In genomic region chr12:107631715-107632114, GRCh38 we compare ENCODE assay signal across 21 cellular contexts. TPM values are rescaled to one million over a fixed set of nuclear protein-coding genes. Genes with fewer than 3 reads are reported as not detected.
DNase-seq lines count a peak whose midpoint lies in the region; ATAC-seq and TF ChIP-seq lines count a peak whose summit lies in the region.
"Had no signal": no experiment of that assay in that cellular context is flagged by ENCODE, and none has a peak within 500 bp of the region (broad histone marks: within the 10 kb centered on the region; RNA-seq: fewer than 3 reads in every experiment).

No MANE protein-coding gene starts in this region.

- no peak overlapping the region for H2AK5ac ChIP-seq in mesendoderm (ENCODE audit: low read length)

- no peak overlapping the region for H2BK5ac ChIP-seq in mesendoderm (ENCODE audit: low read length)

- H3K27me3 Mint-ChIP-seq in Caco-2 (ENCODE audit: insufficient read depth, unreplicated experiment) = no peaks in the 10 kb centered on the region
- no peaks in the 10 kb centered on the region for H3K27me3 Mint-ChIP-seq in activated CD4-positive, alpha-beta memory T cell treated with anti-CD3 and anti-CD28 coated beads for 36 hours
- H3K27me3 Mint-ChIP-seq: CD4-positive, alpha-beta T cell had no signal

- no peak overlapping the region for H2BK15ac ChIP-seq in mesendoderm (replicated peaks; ENCODE audit: low read depth)

- H3K56ac ChIP-seq in mesendoderm (ENCODE audit: low read length) = no peak overlapping the region

- POLR2A ChIA-PET in Caco-2 (lab: Charles Lee) (no interaction called here), PC-9 (lab: Charles Lee; ENCODE audit: unreplicated experiment) (no interaction called here)
- POLR2A ChIA-PET in activated CD4-positive, alpha-beta memory T cell treated with anti-CD3 and anti-CD28 coated beads for 36 hours (lab: Charles Lee) = no interaction called here

- H4K5ac ChIP-seq in mesendoderm (ENCODE audit: low read length) = no peak overlapping the region

- peaks cover 10% of the 10 kb centered on the region for H3K36me3 Mint-ChIP-seq in Caco-2 (ENCODE audit: insufficient read depth, unreplicated experiment)
- peaks cover 2% of the 10 kb centered on the region for H3K36me3 Mint-ChIP-seq in activated CD4-positive, alpha-beta memory T cell treated with anti-CD3 and anti-CD28 coated beads for 36 hours

- no peak overlapping the region for H3K18ac ChIP-seq in mesendoderm (ENCODE audit: low read length)

- H3K9me2 ChIP-seq in PC-9 (ENCODE audit: insufficient read depth) = no peaks in the 10 kb centered on the region

- no peaks in the 10 kb centered on the region for H3K79me2 ChIP-seq in PC-9 (ENCODE audit: low read depth)
- H3K79me2 ChIP-seq in mesendoderm (ENCODE audit: control insufficient read depth, insufficient read depth, low read length) = no peaks in the 10 kb centered on the region

- peak overlapping the region; percentile 58 for H3K4me3 Mint-ChIP-seq in Caco-2 (ENCODE audit: unreplicated experiment)
- H3K4me3 Mint-ChIP-seq in activated CD4-positive, alpha-beta memory T cell treated with anti-CD3 and anti-CD28 coated beads for 36 hours = no peak overlapping the region
- H3K4me3 Mint-ChIP-seq: CD4-positive, alpha-beta T cell; HFFc6; IgD-negative memory B cell had no signal

- peaks cover 27% of the 10 kb centered on the region for H3K9me3 Mint-ChIP-seq in Caco-2 (ENCODE audit: unreplicated experiment)
- no peaks in the 10 kb centered on the region for H3K9me3 Mint-ChIP-seq in activated CD4-positive, alpha-beta memory T cell treated with anti-CD3 and anti-CD28 coated beads for 36 hours
- H3K9me3 Mint-ChIP-seq: CD4-positive, alpha-beta T cell had no signal

- BruUV-seq in Caco-2 (replicated peaks; lab: Mats Ljungman, UMichigan) (no TSS peak), PC-9 (replicated peaks; lab: Mats Ljungman, UMichigan) (no TSS peak)

- H3K4me1 Mint-ChIP-seq in Caco-2 (ENCODE audit: low read depth, unreplicated experiment) = peaks cover 15% of the 10 kb centered on the region
- H3K4me1 Mint-ChIP-seq in activated CD4-positive, alpha-beta memory T cell treated with anti-CD3 and anti-CD28 coated beads for 36 hours (ENCODE audit: low read depth) = no peaks in the 10 kb centered on the region
- H3K4me1 Mint-ChIP-seq: IgD-negative memory B cell had no signal

- no peaks in the 10 kb centered on the region for H3F3A ChIP-seq in PC-9 (ENCODE audit: insufficient read depth, low read depth)

- DNase-seq in Caco-2 (peak; percentile 46 to 66), PC-9 (peak in 1 of 2 experiments; percentile 66), foreskin keratinocyte (no peak), mesendoderm (peak; percentile 27), NCI-H526 (lab: John Stamatoyannopoulos, UW) (no peak)
- no peak for DNase-seq in activated CD4-positive, alpha-beta memory T cell treated with anti-CD3 and anti-CD28 coated beads for 36 hours
- DNase-seq: AML-193; Calu3; CD4-positive, alpha-beta T cell; DMS53; DND-41; EL; GM23248; HCEC 1CT; HFFc6 had no signal

- CTCF ChIA-PET in Caco-2 (lab: Charles Lee) = no interaction called here
- CTCF ChIA-PET in PC-9 (lab: Charles Lee) = no interaction called here
- CTCF ChIA-PET in activated CD4-positive, alpha-beta memory T cell treated with anti-CD3 and anti-CD28 coated beads for 36 hours (lab: Charles Lee) = interaction anchor here (1.3 kb wide), 1 partner anchor 22 kb away, joined by 3 read pairs; no protein-coding TSS in a partner anchor

- H3K9me3 ChIP-seq in Caco-2 (peaks cover 10% of the 10 kb centered on the region), PC-9 (ENCODE audit: insufficient read depth, low read depth) (peaks cover 5% of the 10 kb centered on the region; the same call in 1 of the 2 replicates)
- H3K9me3 ChIP-seq: A549 had no signal

- no peaks in the 10 kb centered on the region for H4K20me1 ChIP-seq in PC-9 (ENCODE audit: insufficient read depth)

- H3K23ac ChIP-seq in mesendoderm (ENCODE audit: low read length) = no peak overlapping the region

- no peak overlapping the region for H3K4me3 ChIP-seq in Caco-2 (ENCODE audit: low read depth, low read length)
- no peak overlapping the region for H3K4me3 ChIP-seq in PC-9
- H3K4me3 ChIP-seq in mesendoderm (ENCODE audit: low read length) = no peak overlapping the region
- H3K4me3 ChIP-seq: A549, GM12878, GM23248 had no signal

- H3K9ac ChIP-seq in mesendoderm (ENCODE audit: low read length) = no peak overlapping the region
- H3K9ac ChIP-seq: GM23248 had no signal

- no peaks in the 10 kb centered on the region for H3K27me3 ChIP-seq in Caco-2 (replicated peaks; ENCODE audit: control insufficient read depth, insufficient read depth, low read length)
- no peaks in the 10 kb centered on the region for H3K27me3 ChIP-seq in PC-9 (ENCODE audit: insufficient read depth, low read depth)
- no peaks in the 10 kb centered on the region for H3K27me3 ChIP-seq in foreskin keratinocyte
- no peaks in the 10 kb centered on the region for H3K27me3 ChIP-seq in mesendoderm (ENCODE audit: insufficient read depth, low read length, poor library complexity)

- no peak overlapping the region for H3K27ac ChIP-seq in PC-9
- no peak overlapping the region for H3K27ac ChIP-seq in foreskin keratinocyte
- no peak overlapping the region for H3K27ac ChIP-seq in mesendoderm (ENCODE audit: low read depth, low read length)
- H3K27ac ChIP-seq: 22Rv1, A549, C4-2B, GM23248 had no signal

- ATAC-seq in foreskin keratinocyte = peak; percentile 11
- no peak for ATAC-seq in HG02642 (IDR thresholded peaks at IDR 0.05; ENCODE audit: poor library complexity, unreplicated experiment)
- ATAC-seq: A549, GM12878 had no signal

- H3K4me1 ChIP-seq in Caco-2 = peaks cover 21% of the 10 kb centered on the region
- H3K4me1 ChIP-seq in PC-9 (replicated peaks; ENCODE audit: insufficient read depth) = peaks cover 10% of the 10 kb centered on the region; the same call in 1 of the 2 replicates
- no peaks in the 10 kb centered on the region for H3K4me1 ChIP-seq in foreskin keratinocyte
- peaks cover 9% of the 10 kb centered on the region for H3K4me1 ChIP-seq in mesendoderm (ENCODE audit: control insufficient read depth, low read depth, low read length)
- H3K4me1 ChIP-seq: A549 had no signal

- H4K8ac ChIP-seq in mesendoderm (ENCODE audit: low read depth, low read length) = no peak overlapping the region

- H2BK120ac ChIP-seq in mesendoderm (ENCODE audit: low read depth, low read length) = no peak overlapping the region

- no peak for TF ChIP-seq CTCF in Caco-2 (IDR thresholded peaks at IDR 0.05; ENCODE audit: insufficient read depth in 1 of 2, low read depth in 1 of 2, low read length in 1 of 2, severe bottlenecking in 1 of 2, unreplicated experiment in 1 of 2)
- TF ChIP-seq CTCF in PC-9 (conservative IDR thresholded peaks at IDR 0.05) = no peak
- no peak for TF ChIP-seq CTCF in foreskin keratinocyte (conservative IDR thresholded peaks at IDR 0.05)

- H3K27ac Mint-ChIP-seq in Caco-2 (ENCODE audit: unreplicated experiment) = peak overlapping the region; percentile 86
- H3K27ac Mint-ChIP-seq in activated CD4-positive, alpha-beta memory T cell treated with anti-CD3 and anti-CD28 coated beads for 36 hours = no peak overlapping the region
- H3K27ac Mint-ChIP-seq: CD4-positive, alpha-beta T cell; HFFc6; IgD-negative memory B cell had no signal

- intact Hi-C loops in Caco-2 (cut with micrococcal nuclease; ENCODE audit: unreplicated experiment) (no loop called here), PC-9 (cut with micrococcal nuclease; ENCODE audit: unreplicated experiment) (no loop called here)
- intact Hi-C loops in activated CD4-positive, alpha-beta memory T cell treated with anti-CD3 and anti-CD28 coated beads for 36 hours (cut with micrococcal nuclease) = no loop called here

- peak overlapping the region; percentile 30; the same call in 1 of the 2 replicates for H3K4me2 ChIP-seq in PC-9
- no peak overlapping the region for H3K4me2 ChIP-seq in mesendoderm (ENCODE audit: low read length)
- H3K4me2 ChIP-seq: A549 had no signal

- H3K4ac ChIP-seq in mesendoderm (ENCODE audit: low read depth, low read length) = no peak overlapping the region

- no peak overlapping the region for H2AFZ ChIP-seq in PC-9
- H2AFZ ChIP-seq: GM23248 had no signal

- no peaks in the 10 kb centered on the region for H3K79me1 ChIP-seq in mesendoderm (ENCODE audit: low read length)

- H3K36me3 ChIP-seq in Caco-2 (ENCODE audit: control insufficient read depth, insufficient read depth, low read length) (no peaks in the 10 kb centered on the region), PC-9 (ENCODE audit: low read depth) (0 out of 2 replicates have a peak, but pooled peaks cover 2% of the 10 kb centered on the region), mesendoderm (ENCODE audit: control insufficient read depth, insufficient read depth, low read length) (no peaks in the 10 kb centered on the region)

- no CpG with 5 or more reads among the region's 3 CpGs for WGBS in mesendoderm (ENCODE audit: extremely low coverage, insufficient coverage, low lambda C conversion rate)

RNA-seq across cellular contexts. Expression of gene PWP1, which starts 53.9 kb away (rescaled TPM):
- 42.9 and 44.6 TPM in 2 replicates for total RNA-seq in Caco-2 (2022)
- total RNA-seq in PC-9 (2021) = 41.4 and 44.1 TPM in 2 replicates
- total RNA-seq in foreskin keratinocyte = 72.8 and 79.7 TPM in 2 replicates
- 55.7 and 67.7 TPM in 2 replicates for polyA plus RNA-seq in foreskin keratinocyte
- 91.8 TPM for polyA plus RNA-seq in mesendoderm (2013, experiment 1 of 2)
- 94.8 TPM for polyA plus RNA-seq in mesendoderm (2013, experiment 2 of 2)
- 10 to 100 TPM; 44.0 to 47.0 TPM for total RNA-seq in activated CD4-positive, alpha-beta memory T cell treated with anti-CD3 and anti-CD28 coated beads for 36 hours

Comparison
In these comparisons a context has a peak if more than half of its experiments do, and no peak if none do; other contexts are left out.
1. DNase-seq: peak in Caco-2 (2 of 2) and mesendoderm (single experiment); none in foreskin keratinocyte (0 of 2), activated CD4-positive, alpha-beta memory T cell treated with anti-CD3 and anti-CD28 coated beads for 36 hours (single experiment) and NCI-H526 (0 of 2).